In genomic region chr2:127096718-127097470, GRCh38 we compare ENCODE assay signal across 16 cellular contexts. TPM values are rescaled to one million over a fixed set of nuclear protein-coding genes. Genes with fewer than 3 reads are reported as not detected.
DNase-seq lines count a peak whose midpoint lies in the region; ATAC-seq and TF ChIP-seq lines count a peak whose summit lies in the region.
"Had no signal": no experiment of that assay in that cellular context is flagged by ENCODE, and none has a peak within 500 bp of the region (broad histone marks: within the 10 kb centered on the region; RNA-seq: fewer than 3 reads in every experiment).

No MANE protein-coding gene starts in this region.

- H3K9ac ChIP-seq in mucosa of rectum (ENCODE audit: low read depth in 1 of 2, low read length in 2 of 2) (no peak overlapping the region), skeletal muscle tissue (ENCODE audit: low read depth in 1 of 3, low read length in 3 of 3) (peak overlapping the region; percentile 73 to 84 (median 75)), smooth muscle cell (ENCODE audit: low read depth) (no peak overlapping the region)

- H3K79me2 ChIP-seq in smooth muscle cell (ENCODE audit: low read depth), result peaks cover 75% of the 10 kb centered on the region

- H3K36me3 ChIP-seq in MG63 (no peaks in the 10 kb centered on the region), mucosa of rectum (ENCODE audit: control insufficient read depth in 2 of 2, insufficient read depth in 2 of 2, low read length in 2 of 2) (no peaks in the 10 kb centered on the region), skeletal muscle tissue (ENCODE audit: control insufficient read depth in 3 of 3, insufficient read depth in 3 of 3, low read length in 3 of 3) (peaks cover 0 to 5% (median under 1%) of the 10 kb centered on the region in 3 donors), H7 (replicated peaks; ENCODE audit: control insufficient read depth, insufficient read depth, low read length) (no peaks in the 10 kb centered on the region), smooth muscle cell (ENCODE audit: low read depth) (no peaks in the 10 kb centered on the region)
- H3K36me3 ChIP-seq: esophagus muscularis mucosa had no signal

- H3K4me1 Mint-ChIP-seq in chondrocyte (ENCODE audit: low read depth), result peaks cover 78% of the 10 kb centered on the region
- peaks cover 7 to 8% of the 10 kb centered on the region in 2 donors for H3K4me1 Mint-ChIP-seq in natural killer cell treated with Interleukin-12 subunit alpha and Interleukin-12 subunit beta and Interleukin-15 and Interleukin-18, amount 100 ng/mL, for 72 hours (ENCODE audit: low read depth in 2 of 2)

- H3K9me3 ChIP-seq in MG63 (no peaks in the 10 kb centered on the region), mucosa of rectum (ENCODE audit: control insufficient read depth in 2 of 2, low read length in 2 of 2) (no peaks in the 10 kb centered on the region), skeletal muscle tissue (ENCODE audit: control insufficient read depth in 3 of 3, low read length in 3 of 3) (no peaks in the 10 kb centered on the region), smooth muscle cell (replicated peaks; ENCODE audit: low read depth) (no peaks in the 10 kb centered on the region)
- H3K9me3 ChIP-seq: esophagus muscularis mucosa had no signal

- no peak overlapping the region for H3K27ac Mint-ChIP-seq in chondrocyte (ENCODE audit: unreplicated experiment)
- peak overlapping the region in 1 of 2 donors; percentile 18 for H3K27ac Mint-ChIP-seq in natural killer cell treated with Interleukin-12 subunit alpha and Interleukin-12 subunit beta and Interleukin-15 and Interleukin-18, amount 100 ng/mL, for 72 hours
- H3K27ac Mint-ChIP-seq: activated B cell treated with CpG ODN at 0.5 μM for 24 hours, B cell had no signal

- H3K4me2 ChIP-seq in smooth muscle cell, result no peak overlapping the region

- H3K27ac ChIP-seq in mucosa of rectum (ENCODE audit: low read depth in 2 of 2, low read length in 2 of 2) (peak overlapping the region; percentile 9 to 16), skeletal muscle tissue (ENCODE audit: low read depth, low read length) (peak overlapping the region; percentile 95), smooth muscle cell (ENCODE audit: low read depth) (no peak overlapping the region)

- no peak overlapping the region for H3K4me3 ChIP-seq in MG63
- H3K4me3 ChIP-seq in mucosa of rectum (ENCODE audit: low read length in 2 of 2), result no peak overlapping the region
- peak overlapping the region in 2 of 3 donors; percentile 50 to 52 for H3K4me3 ChIP-seq in skeletal muscle tissue (ENCODE audit: low read length in 3 of 3)
- no peak overlapping the region for H3K4me3 ChIP-seq in H7 (ENCODE audit: insufficient read depth, low read depth, low read length)
- H3K4me3 ChIP-seq in smooth muscle cell, result no peak overlapping the region
- H3K4me3 ChIP-seq: esophagus muscularis mucosa had no signal

- H3K4me3 Mint-ChIP-seq in chondrocyte (ENCODE audit: unreplicated experiment), result no peak overlapping the region
- H3K4me3 Mint-ChIP-seq in natural killer cell treated with Interleukin-12 subunit alpha and Interleukin-12 subunit beta and Interleukin-15 and Interleukin-18, amount 100 ng/mL, for 72 hours, result no peak overlapping the region
- H3K4me3 Mint-ChIP-seq: activated B cell treated with CpG ODN at 0.5 μM for 24 hours, B cell had no signal

- H3K27me3 ChIP-seq in MG63, result no peaks in the 10 kb centered on the region
- no peaks in the 10 kb centered on the region for H3K27me3 ChIP-seq in mucosa of rectum (ENCODE audit: control insufficient read depth in 2 of 2, insufficient read depth in 2 of 2, low read length in 2 of 2)
- no peaks in the 10 kb centered on the region for H3K27me3 ChIP-seq in skeletal muscle tissue (ENCODE audit: control insufficient read depth in 3 of 3, insufficient read depth in 3 of 3, low read length in 3 of 3)
- no peaks in the 10 kb centered on the region for H3K27me3 ChIP-seq in H7 (ENCODE audit: control insufficient read depth, insufficient read depth, low read length)
- no peaks in the 10 kb centered on the region for H3K27me3 ChIP-seq in smooth muscle cell (ENCODE audit: low read depth)
- H3K27me3 ChIP-seq: esophagus muscularis mucosa had no signal

- H2AFZ ChIP-seq in smooth muscle cell (ENCODE audit: low read depth), result no peak overlapping the region

- peak; percentile 65 for DNase-seq in MG63
- DNase-seq in chondrocyte (ENCODE audit: low spot score), result peak; percentile 68
- no peak for DNase-seq in natural killer cell treated with Interleukin-12 subunit alpha and Interleukin-12 subunit beta and Interleukin-15 and Interleukin-18, amount 100 ng/mL, for 72 hours (ENCODE audit: low spot score)
- no peak for DNase-seq in H7
- no peak for DNase-seq in smooth muscle cell (lab: John Stamatoyannopoulos, UW; ENCODE audit: unreplicated experiment)
- DNase-seq: activated B cell treated with CpG ODN at 0.5 μM for 24 hours; Karpas-422; NCI-H1417; SHP77 treated with DMSO at 0.1 percent for 48 hours; stimulated activated CD4-positive, alpha-beta T cell treated with anti-CD3 and anti-CD28 coated beads, Interleukin-12 subunit alpha, Interleukin-12 subunit beta, amount 100 ng/mL, for 4 hours; stimulated activated naive CD8-positive, alpha-beta T cell treated with anti-CD3 and anti-CD28 coated beads, Interleukin-15, Interleukin-2, amounts not matched to agents 100 U/mL and 50 U/mL, for 24 hours had no signal

- H3K4me1 ChIP-seq in mucosa of rectum (ENCODE audit: control insufficient read depth in 2 of 2, insufficient read depth in 2 of 2, low read length in 2 of 2) (peaks cover 38 to 47% of the 10 kb centered on the region in 2 donors), skeletal muscle tissue (ENCODE audit: control insufficient read depth in 3 of 3, insufficient read depth in 3 of 3, low read length in 3 of 3) (peaks cover 94 to 97% (median 94%) of the 10 kb centered on the region in 3 donors), smooth muscle cell (ENCODE audit: low read depth) (peaks cover 20% of the 10 kb centered on the region)

- no peak for TF ChIP-seq CTCF in chondrocyte (IDR thresholded peaks at IDR 0.05)
- no peak for TF ChIP-seq CTCF in smooth muscle cell (IDR thresholded peaks at IDR 0.05; ENCODE audit: borderline replicate concordance, insufficient read depth, poor library complexity, severe bottlenecking)

- ATAC-seq in natural killer cell treated with Interleukin-12 subunit alpha and Interleukin-12 subunit beta and Interleukin-15 and Interleukin-18, amount 100 ng/mL, for 72 hours, result no peak
- ATAC-seq in GM18511 (IDR thresholded peaks at IDR 0.05; ENCODE audit: unreplicated experiment), result no peak
- ATAC-seq: stimulated activated naive CD8-positive, alpha-beta T cell treated with anti-CD3 and anti-CD28 coated beads, Interleukin-15, Interleukin-2, amounts not matched to agents 100 U/mL and 50 U/mL, for 24 hours had no signal

- WGBS in smooth muscle cell (ENCODE audit: low lambda C conversion rate), result 93% methylated on average over 15 of the region's 15 CpGs

- H3F3A ChIP-seq in smooth muscle cell (ENCODE audit: low read depth), result peaks cover 2% of the 10 kb centered on the region

- no peaks in the 10 kb centered on the region for H3K36me3 Mint-ChIP-seq in chondrocyte (ENCODE audit: low read depth)
- no peaks in the 10 kb centered on the region for H3K36me3 Mint-ChIP-seq in natural killer cell treated with Interleukin-12 subunit alpha and Interleukin-12 subunit beta and Interleukin-15 and Interleukin-18, amount 100 ng/mL, for 72 hours

- no peaks in the 10 kb centered on the region for H3K27me3 Mint-ChIP-seq in chondrocyte (ENCODE audit: low read depth)
- no peaks in the 10 kb centered on the region for H3K27me3 Mint-ChIP-seq in natural killer cell treated with Interleukin-12 subunit alpha and Interleukin-12 subunit beta and Interleukin-15 and Interleukin-18, amount 100 ng/mL, for 72 hours
- H3K27me3 Mint-ChIP-seq: activated B cell treated with CpG ODN at 0.5 μM for 24 hours had no signal

- H4K20me1 ChIP-seq in smooth muscle cell (ENCODE audit: low read depth), result peaks cover 95% of the 10 kb centered on the region

- H3K9me3 Mint-ChIP-seq in chondrocyte (ENCODE audit: low read depth), result no peaks in the 10 kb centered on the region
- H3K9me3 Mint-ChIP-seq in natural killer cell treated with Interleukin-12 subunit alpha and Interleukin-12 subunit beta and Interleukin-15 and Interleukin-18, amount 100 ng/mL, for 72 hours, result no peaks in the 10 kb centered on the region
- H3K9me3 Mint-ChIP-seq: activated B cell treated with CpG ODN at 0.5 μM for 24 hours had no signal

RNA-seq across cellular contexts. Expression of gene BIN1, which starts 10.1 kb away (rescaled TPM):
- 33.7 and 50.8 TPM in 2 replicates for total RNA-seq in MG63 (2014; rRNA removed; shearing (Covaris generic); ENCODE audit: low replicate concordance)
- total RNA-seq in chondrocyte (40.0 to 64.0 TPM (median 63.6 TPM) in 3 replicates), skeletal muscle tissue (597 TPM), smooth muscle cell (20.0 and 25.4 TPM in 2 replicates)
- 10 to 100 TPM; 18.0 to 35.9 TPM for total RNA-seq in natural killer cell treated with Interleukin-12 subunit alpha and Interleukin-12 subunit beta and Interleukin-15 and Interleukin-18, amount 100 ng/mL, for 72 hours
- total RNA-seq in H7 (2014; rRNA removed; shearing (Covaris generic)), result 26.0 and 31.6 TPM in 2 replicates
- polyA plus RNA-seq in smooth muscle cell, result 31.9 and 32.4 TPM in 2 replicates

Comparison
In these comparisons a context has a peak if more than half of its experiments do, and no peak if none do; other contexts are left out.
1. DNase-seq: peak in MG63 (single experiment) and chondrocyte (single experiment); none in natural killer cell treated with Interleukin-12 subunit alpha and Interleukin-12 subunit beta and Interleukin-15 and Interleukin-18, amount 100 ng/mL, for 72 hours (single experiment), H7 (single experiment) and smooth muscle cell (single experiment).
2. H3K4me3 ChIP-seq: peak in skeletal muscle tissue (2 of 3); none in MG63 (single experiment), mucosa of rectum (0 of 2), H7 (single experiment) and smooth muscle cell (single experiment).
3. H3K9ac ChIP-seq: peak in skeletal muscle tissue (3 of 3); none in mucosa of rectum (0 of 2) and smooth muscle cell (single experiment).